In the genomic region with DNA sequence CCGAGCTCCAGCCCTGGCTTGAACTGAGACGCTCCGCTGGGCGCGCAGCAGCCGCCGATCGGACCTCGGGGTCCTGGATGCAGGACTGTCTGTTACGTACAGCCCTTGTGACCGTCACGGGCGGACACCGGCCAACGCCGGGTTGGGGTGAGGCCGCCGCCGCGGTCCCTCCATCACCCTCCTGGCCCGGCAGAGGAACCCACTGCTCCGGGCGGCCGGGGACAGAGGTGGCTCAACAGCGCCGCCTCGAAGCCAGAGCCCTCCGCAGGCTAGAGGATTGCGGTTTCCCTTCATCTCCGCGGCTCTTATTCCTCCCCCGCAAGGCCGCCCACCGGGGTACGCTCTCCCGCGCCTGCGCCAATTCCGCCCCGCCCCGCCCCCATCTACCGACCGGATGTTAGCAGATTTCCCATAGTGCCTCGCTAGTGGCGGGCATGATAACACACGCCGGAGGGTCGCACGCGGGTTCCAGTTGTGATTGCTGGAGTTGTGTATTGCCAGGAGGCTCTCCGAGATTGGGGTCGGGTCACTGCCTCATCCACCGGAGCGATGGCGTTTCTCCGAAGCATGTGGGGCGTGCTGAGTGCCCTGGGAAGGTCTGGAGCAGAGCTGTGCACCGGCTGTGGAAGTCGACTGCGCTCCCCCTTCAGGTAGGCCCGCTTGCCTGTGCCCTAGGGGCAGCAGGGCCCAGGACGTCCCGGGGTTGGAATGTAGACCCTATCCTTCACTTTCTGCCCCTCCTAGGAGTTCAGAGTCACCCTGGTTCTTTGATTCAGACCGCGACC, we compare ENCODE assay signal across 1 cellular context.
TF ChIP-seq lines count a peak whose summit lies in the region.

TSS of gene TFAM (plus strand) at position 412 of the 785 bp plus-strand sequence. CDS start at position 550, 138 bp downstream.

TF ChIP-seq in HepG2, 621 proteins besides CTCF, POLR2A, EP300 and RAD21 (continued from another document and continues in another):
- TF ChIP-seq, protein P1, sequence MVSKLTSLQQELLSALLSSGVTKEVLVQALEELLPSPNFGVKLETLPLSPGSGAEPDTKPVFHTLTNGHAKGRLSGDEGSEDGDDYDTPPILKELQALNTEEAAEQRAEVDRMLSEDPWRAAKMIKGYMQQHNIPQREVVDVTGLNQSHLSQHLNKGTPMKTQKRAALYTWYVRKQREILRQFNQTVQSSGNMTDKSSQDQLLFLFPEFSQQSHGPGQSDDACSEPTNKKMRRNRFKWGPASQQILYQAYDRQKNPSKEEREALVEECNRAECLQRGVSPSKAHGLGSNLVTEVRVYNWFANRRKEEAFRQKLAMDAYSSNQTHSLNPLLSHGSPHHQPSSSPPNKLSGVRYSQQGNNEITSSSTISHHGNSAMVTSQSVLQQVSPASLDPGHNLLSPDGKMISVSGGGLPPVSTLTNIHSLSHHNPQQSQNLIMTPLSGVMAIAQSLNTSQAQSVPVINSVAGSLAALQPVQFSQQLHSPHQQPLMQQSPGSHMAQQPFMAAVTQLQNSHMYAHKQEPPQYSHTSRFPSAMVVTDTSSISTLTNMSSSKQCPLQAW (CRISPR knock-in tag; IDR thresholded peaks at IDR 0.05): peak; percentile 95
- no peak for TF ChIP-seq ZNF562 (CRISPR knock-in tag; IDR thresholded peaks at IDR 0.05; ENCODE audit: borderline replicate concordance)
- TF ChIP-seq ZMAT3 (CRISPR knock-in tag; conservative IDR thresholded peaks at IDR 0.05): peak; percentile 66; the same call in 1 of the 2 replicates
- TF ChIP-seq NFE2L2 (IDR thresholded peaks at IDR 0.05; ENCODE audit: low read length): no peak
- peak; percentile 78 for TF ChIP-seq STAG1 (CRISPR knock-in tag; IDR thresholded peaks at IDR 0.05)
- TF ChIP-seq MTA3 (CRISPR knock-in tag; IDR thresholded peaks at IDR 0.05): no peak
- TF ChIP-seq ARNT (IDR thresholded peaks at IDR 0.05): no peak
- TF ChIP-seq, protein P2, sequence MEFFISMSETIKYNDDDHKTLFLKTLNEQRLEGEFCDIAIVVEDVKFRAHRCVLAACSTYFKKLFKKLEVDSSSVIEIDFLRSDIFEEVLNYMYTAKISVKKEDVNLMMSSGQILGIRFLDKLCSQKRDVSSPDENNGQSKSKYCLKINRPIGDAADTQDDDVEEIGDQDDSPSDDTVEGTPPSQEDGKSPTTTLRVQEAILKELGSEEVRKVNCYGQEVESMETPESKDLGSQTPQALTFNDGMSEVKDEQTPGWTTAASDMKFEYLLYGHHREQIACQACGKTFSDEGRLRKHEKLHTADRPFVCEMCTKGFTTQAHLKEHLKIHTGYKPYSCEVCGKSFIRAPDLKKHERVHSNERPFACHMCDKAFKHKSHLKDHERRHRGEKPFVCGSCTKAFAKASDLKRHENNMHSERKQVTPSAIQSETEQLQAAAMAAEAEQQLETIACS (CRISPR knock-in tag; IDR thresholded peaks at IDR 0.05): no peak
- no peak for TF ChIP-seq ATF6 (CRISPR knock-in tag; conservative IDR thresholded peaks at IDR 0.05)
- TF ChIP-seq, protein P3, sequence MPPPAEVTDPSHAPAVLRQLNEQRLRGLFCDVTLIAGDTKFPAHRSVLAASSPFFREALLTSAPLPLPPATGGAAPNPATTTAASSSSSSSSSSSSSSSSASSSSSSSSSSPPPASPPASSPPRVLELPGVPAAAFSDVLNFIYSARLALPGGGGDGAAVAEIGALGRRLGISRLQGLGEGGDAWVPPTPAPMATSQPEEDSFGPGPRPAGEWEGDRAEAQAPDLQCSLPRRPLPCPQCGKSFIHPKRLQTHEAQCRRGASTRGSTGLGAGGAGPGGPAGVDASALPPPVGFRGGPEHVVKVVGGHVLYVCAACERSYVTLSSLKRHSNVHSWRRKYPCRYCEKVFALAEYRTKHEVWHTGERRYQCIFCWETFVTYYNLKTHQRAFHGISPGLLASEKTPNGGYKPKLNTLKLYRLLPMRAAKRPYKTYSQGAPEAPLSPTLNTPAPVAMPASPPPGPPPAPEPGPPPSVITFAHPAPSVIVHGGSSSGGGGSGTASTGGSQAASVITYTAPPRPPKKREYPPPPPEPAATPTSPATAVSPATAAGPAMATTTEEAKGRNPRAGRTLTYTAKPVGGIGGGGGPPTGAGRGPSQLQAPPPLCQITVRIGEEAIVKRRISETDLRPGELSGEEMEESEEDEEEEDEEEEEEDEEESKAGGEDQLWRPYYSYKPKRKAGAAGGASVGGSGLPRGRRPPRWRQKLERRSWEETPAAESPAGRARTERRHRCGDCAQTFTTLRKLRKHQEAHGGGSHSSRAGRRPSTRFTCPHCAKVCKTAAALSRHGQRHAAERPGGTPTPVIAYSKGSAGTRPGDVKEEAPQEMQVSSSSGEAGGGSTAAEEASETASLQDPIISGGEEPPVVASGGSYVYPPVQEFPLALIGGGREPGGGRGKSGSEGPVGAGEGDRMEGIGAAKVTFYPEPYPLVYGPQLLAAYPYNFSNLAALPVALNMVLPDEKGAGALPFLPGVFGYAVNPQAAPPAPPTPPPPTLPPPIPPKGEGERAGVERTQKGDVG (CRISPR knock-in tag; IDR thresholded peaks at IDR 0.05; ENCODE audit: borderline replicate concordance): no peak
- TF ChIP-seq IRF9 (CRISPR knock-in tag; IDR thresholded peaks at IDR 0.05; ENCODE audit: borderline replicate concordance): peak; percentile 80
- TF ChIP-seq ZBTB43 (CRISPR knock-in tag; conservative IDR thresholded peaks at IDR 0.05): peak; percentile 42; the same call in 1 of the 2 replicates
- peak; percentile 74 for TF ChIP-seq ZNF33B (CRISPR knock-in tag; IDR thresholded peaks at IDR 0.05)
- TF ChIP-seq MLLT10 (CRISPR knock-in tag; IDR thresholded peaks at IDR 0.05): no peak
- peak; percentile 89 for TF ChIP-seq THAP11 (CRISPR knock-in tag; IDR thresholded peaks at IDR 0.05)
- TF ChIP-seq ZFX (CRISPR knock-in tag; IDR thresholded peaks at IDR 0.05; ENCODE audit: low read depth): peak; percentile 99
- no peak for TF ChIP-seq ZNF224 (CRISPR knock-in tag; IDR thresholded peaks at IDR 0.05)
- peak; percentile 78; the same call in 1 of the 2 replicates for TF ChIP-seq ARNT2 (CRISPR knock-in tag; IDR thresholded peaks at IDR 0.05; ENCODE audit: low read depth)
- peak; percentile 75; the same call in 1 of the 2 replicates for TF ChIP-seq POGK (CRISPR knock-in tag; conservative IDR thresholded peaks at IDR 0.05)
- no peak for TF ChIP-seq ZBTB21 (CRISPR knock-in tag; IDR thresholded peaks at IDR 0.05)
- no peak for TF ChIP-seq TBP (CRISPR knock-in tag; IDR thresholded peaks at IDR 0.05)
- 0 out of 2 replicates have a peak, but pooled peaks have one; percentile 75 for TF ChIP-seq TIGD3 (CRISPR knock-in tag; IDR thresholded peaks at IDR 0.05; ENCODE audit: borderline replicate concordance)
- peak; percentile 90 for TF ChIP-seq SPEN (CRISPR knock-in tag; IDR thresholded peaks at IDR 0.05; ENCODE audit: low read depth)
- TF ChIP-seq RBM22 (optimal IDR thresholded peaks at IDR 0.05; ENCODE audit: low read length): no peak
- TF ChIP-seq ZNF12 (CRISPR knock-in tag; IDR thresholded peaks at IDR 0.05): peak; percentile 58
- TF ChIP-seq NCOA1 (CRISPR knock-in tag; IDR thresholded peaks at IDR 0.05): no peak
- peak; percentile 26 for TF ChIP-seq SRSF1 (optimal IDR thresholded peaks at IDR 0.05; ENCODE audit: low read depth, low read length)
- TF ChIP-seq KDM6A (CRISPR knock-in tag; IDR thresholded peaks at IDR 0.05; ENCODE audit: low read depth): no peak
- TF ChIP-seq, protein P4, sequence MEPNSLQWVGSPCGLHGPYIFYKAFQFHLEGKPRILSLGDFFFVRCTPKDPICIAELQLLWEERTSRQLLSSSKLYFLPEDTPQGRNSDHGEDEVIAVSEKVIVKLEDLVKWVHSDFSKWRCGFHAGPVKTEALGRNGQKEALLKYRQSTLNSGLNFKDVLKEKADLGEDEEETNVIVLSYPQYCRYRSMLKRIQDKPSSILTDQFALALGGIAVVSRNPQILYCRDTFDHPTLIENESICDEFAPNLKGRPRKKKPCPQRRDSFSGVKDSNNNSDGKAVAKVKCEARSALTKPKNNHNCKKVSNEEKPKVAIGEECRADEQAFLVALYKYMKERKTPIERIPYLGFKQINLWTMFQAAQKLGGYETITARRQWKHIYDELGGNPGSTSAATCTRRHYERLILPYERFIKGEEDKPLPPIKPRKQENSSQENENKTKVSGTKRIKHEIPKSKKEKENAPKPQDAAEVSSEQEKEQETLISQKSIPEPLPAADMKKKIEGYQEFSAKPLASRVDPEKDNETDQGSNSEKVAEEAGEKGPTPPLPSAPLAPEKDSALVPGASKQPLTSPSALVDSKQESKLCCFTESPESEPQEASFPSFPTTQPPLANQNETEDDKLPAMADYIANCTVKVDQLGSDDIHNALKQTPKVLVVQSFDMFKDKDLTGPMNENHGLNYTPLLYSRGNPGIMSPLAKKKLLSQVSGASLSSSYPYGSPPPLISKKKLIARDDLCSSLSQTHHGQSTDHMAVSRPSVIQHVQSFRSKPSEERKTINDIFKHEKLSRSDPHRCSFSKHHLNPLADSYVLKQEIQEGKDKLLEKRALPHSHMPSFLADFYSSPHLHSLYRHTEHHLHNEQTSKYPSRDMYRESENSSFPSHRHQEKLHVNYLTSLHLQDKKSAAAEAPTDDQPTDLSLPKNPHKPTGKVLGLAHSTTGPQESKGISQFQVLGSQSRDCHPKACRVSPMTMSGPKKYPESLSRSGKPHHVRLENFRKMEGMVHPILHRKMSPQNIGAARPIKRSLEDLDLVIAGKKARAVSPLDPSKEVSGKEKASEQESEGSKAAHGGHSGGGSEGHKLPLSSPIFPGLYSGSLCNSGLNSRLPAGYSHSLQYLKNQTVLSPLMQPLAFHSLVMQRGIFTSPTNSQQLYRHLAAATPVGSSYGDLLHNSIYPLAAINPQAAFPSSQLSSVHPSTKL (CRISPR knock-in tag; IDR thresholded peaks at IDR 0.05): peak; percentile 57; the same call in 1 of the 2 replicates
- TF ChIP-seq MYC (CRISPR knock-in tag; IDR thresholded peaks at IDR 0.05; ENCODE audit: borderline replicate concordance): peak; percentile 93
- peak; percentile 76; the same call in 1 of the 2 replicates for TF ChIP-seq REL (CRISPR knock-in tag; conservative IDR thresholded peaks at IDR 0.05)
- TF ChIP-seq SMAD9 (CRISPR knock-in tag; IDR thresholded peaks at IDR 0.05): no peak
- TF ChIP-seq ZNF230 (CRISPR knock-in tag; IDR thresholded peaks at IDR 0.05): 0 out of 2 replicates have a peak, but pooled peaks have one; percentile 32
- no peak for TF ChIP-seq RBAK (CRISPR knock-in tag; IDR thresholded peaks at IDR 0.05)
- no peak; the same call in 1 of the 2 replicates for TF ChIP-seq ZNF891 (CRISPR knock-in tag; IDR thresholded peaks at IDR 0.05)
- no peak for TF ChIP-seq SRF (IDR thresholded peaks at IDR 0.05; ENCODE audit: low read depth, low read length)
- 0 out of 2 replicates have a peak, but pooled peaks have one; percentile 11 for TF ChIP-seq HNF4A (CRISPR knock-in tag; IDR thresholded peaks at IDR 0.05)
- TF ChIP-seq ZSCAN25 (CRISPR knock-in tag; IDR thresholded peaks at IDR 0.05): peak; percentile 42; the same call in 1 of the 2 replicates
- no peak for TF ChIP-seq TBL1XR1 (IDR thresholded peaks at IDR 0.05; ENCODE audit: borderline replicate concordance, low read length, partially characterized antibody)
- no peak for TF ChIP-seq PHF5A (CRISPR knock-in tag; IDR thresholded peaks at IDR 0.05; ENCODE audit: low read depth, unreplicated experiment)
- no peak; the same call in 1 of the 2 replicates for TF ChIP-seq NCOA2 (CRISPR knock-in tag; IDR thresholded peaks at IDR 0.05)
- no peak for TF ChIP-seq ATM (IDR thresholded peaks at IDR 0.05; ENCODE audit: borderline replicate concordance)
